ENCODE assay signal across 37 cellular contexts in the genomic region with DNA sequence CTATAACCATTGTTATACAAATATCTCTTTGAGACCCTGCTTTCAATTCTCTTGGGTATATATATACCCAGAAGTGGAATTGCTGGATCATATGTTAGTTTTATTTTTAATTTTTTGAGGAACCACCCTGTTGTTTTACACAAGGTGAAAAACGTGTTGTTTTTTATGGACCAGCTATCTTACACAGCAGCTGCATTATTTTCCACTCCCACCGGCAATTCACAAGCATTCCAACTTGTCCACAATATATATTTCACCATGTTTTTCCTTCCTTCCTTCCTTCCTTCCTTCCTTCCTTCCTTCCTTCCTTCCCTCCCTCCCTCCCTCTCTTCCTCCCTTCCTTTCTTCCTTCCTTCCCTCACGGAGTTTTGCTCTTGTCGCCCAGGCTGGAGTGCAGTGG. TPM values are rescaled to one million over a fixed set of nuclear protein-coding genes. Genes with fewer than 3 reads are reported as not detected.
"Had no signal": no experiment of that assay in that cellular context is flagged by ENCODE, and none has a peak within 500 bp of the region (broad histone marks: within the 10 kb centered on the region; RNA-seq: fewer than 3 reads in every experiment).

No MANE protein-coding gene starts in this region.

- H3K36me3 ChIP-seq: adrenal gland, ascending aorta, brain microvascular endothelial cell, breast epithelium, cardiac muscle cell had no signal

- H3K27me3 ChIP-seq: ascending aorta, body of pancreas, brain microvascular endothelial cell, breast epithelium, cardiac muscle cell had no signal

- H3K4me1 ChIP-seq: adrenal gland, ascending aorta, body of pancreas, breast epithelium had no signal

- DNase-seq: activated effector memory CD4-positive, alpha-beta T cell treated with anti-CD3 and anti-CD28 coated beads, Interleukin-2, amount 50 U/mL, for 16 hours; activated effector memory CD4-positive, alpha-beta T cell treated with Interleukin-2 at 50 U/mL for 16 hours; activated gamma-delta T cell; activated gamma-delta T cell treated with Interleukin-2 at 50 U/mL for 16 hours; activated naive CD4-positive, alpha-beta T cell; activated naive CD4-positive, alpha-beta T cell treated with anti-CD3 and anti-CD28 coated beads for 36 hours; activated naive CD4-positive, alpha-beta T cell treated with anti-CD3 and anti-CD28 coated beads, Interleukin-2, amount 10 ng/mL, durations not matched to agents 7 days and 5 days; activated naive CD4-positive, alpha-beta T cell treated with anti-CD3 and anti-CD28 coated beads, Interleukin-2, amount 50 U/mL, for 16 hours; activated naive CD4-positive, alpha-beta T cell treated with Interleukin-2 at 50 U/mL for 16 hours; activated naive CD8-positive, alpha-beta T cell treated with anti-CD3 and anti-CD28 coated beads for 36 hours; activated naive CD8-positive, alpha-beta T cell treated with anti-CD3 and anti-CD28 coated beads, Interleukin-2, amount 10 ng/mL, durations not matched to agents 7 days and 5 days; activated naive CD8-positive, alpha-beta T cell treated with anti-CD3 and anti-CD28 coated beads, Interleukin-2, amount 50 U/mL, for 24 hours; activated T-cell treated with anti-CD3 and anti-CD28 coated beads, Interleukin-2, amount 50 U/mL, for 4 hours; activated T-cell treated with anti-CD3 and anti-CD28 coated beads, Interleukin-2, amount 50 U/mL, for 48 hours; activated T-cell treated with anti-CD3 and anti-CD28 coated beads, Interleukin-2, amount 50 U/mL, for 72 hours; adrenal gland; amniotic stem cell; amygdala; anterior cingulate cortex; aorta; body of pancreas; brain microvascular endothelial cell; caudate nucleus; central memory CD4-positive, alpha-beta T cell; cerebellar nuclear complex had no signal

- H3K27ac ChIP-seq: adrenal gland, ascending aorta, body of pancreas, brain microvascular endothelial cell, breast epithelium, cardiac muscle cell had no signal

- H3K4me3 ChIP-seq: adrenal gland, ascending aorta, body of pancreas, breast epithelium, cardiac muscle cell had no signal

- H3K9me3 ChIP-seq: adrenal gland, ascending aorta had no signal

RNA-seq across cellular contexts. Expression of a gene that starts 6.3 kb away (rescaled TPM):
- total RNA-seq: activated naive CD4-positive, alpha-beta T cell treated with anti-CD3 and anti-CD28 coated beads for 36 hours; activated naive CD4-positive, alpha-beta T cell treated with anti-CD3 and anti-CD28 coated beads, Interleukin-2, amount 50 U/mL, for 72 hours; activated naive CD8-positive, alpha-beta T cell treated with anti-CD3 and anti-CD28 coated beads for 36 hours; activated naive CD8-positive, alpha-beta T cell treated with anti-CD3 and anti-CD28 coated beads, Interleukin-2, amount 10 ng/mL, durations not matched to agents 7 days and 5 days; activated T-cell treated with anti-CD3 and anti-CD28 coated beads, Interleukin-2, amount 50 U/mL, for 4 hours; activated T-cell treated with anti-CD3 and anti-CD28 coated beads, Interleukin-2, amount 50 U/mL, for 72 hours; activated T-helper 1 cell treated with anti-CD3 and anti-CD28 coated beads, Interleukin-12 subunit alpha, Interleukin-12 subunit beta, Interleukin-2, Interleukin-4 antibody, amounts not matched to agents 30 ng/mL and 10 ng/mL and 1 ng/mL, durations not matched to agents 14 hours and 24 hours and 36 hours; activated T-helper 17 cell treated with anti-CD3 and anti-CD28 coated beads, Interleukin-2, amount 50 U/mL, for 72 hours; activated T-helper 2 cell treated with anti-CD3 and anti-CD28 coated beads, Interferon-gamma antibody, Interleukin-2, Interleukin-4, amounts not matched to agents 10 μg/mL and 5 μg/mL and 100 μg/mL, durations not matched to agents 14 hours and 24 hours and 36 hours; adrenal gland; aorta; ascending aorta; astrocyte; body of pancreas; breast epithelium; bronchial epithelial cell; cardiac muscle cell; cardiac septum; cerebellum; chondrocyte had no signal
